Comparison of ENCODE assay signal across 28 cellular contexts in genomic region chr7:140617081-140617480, GRCh38.
"Had no signal": no experiment of that assay in that cellular context is flagged by ENCODE, and none has a peak within 500 bp of the region (broad histone marks: within the 10 kb centered on the region; RNA-seq: fewer than 3 reads in every experiment).

No MANE protein-coding gene starts in this region.

- H3K27me3 ChIP-seq: colonic mucosa, gastrocnemius medialis, hepatocyte, left lung, neural progenitor cell, right atrium auricular region, testis, tibial artery, upper lobe of right lung, uterus had no signal

- DNase-seq: colonic mucosa; effector CD8-positive, alpha-beta T cell; endodermal cell; foreskin fibroblast; gastrocnemius medialis; kidney; left cardiac atrium; left lung; mesenchymal stem cell; natural killer cell; stimulated activated CD4-positive, alpha-beta T cell treated with anti-CD3 and anti-CD28 coated beads, Interleukin-2, amount 100 ng/mL, for 24 hours; stimulated activated CD4-positive, alpha-beta T cell treated with anti-CD3 and anti-CD28 coated beads, Interleukin-4, amount 100 ng/mL, for 4 hours; stimulated activated naive CD8-positive, alpha-beta T cell treated with anti-CD3 and anti-CD28 coated beads, Interleukin-15, Interleukin-2, amounts not matched to agents 100 U/mL and 50 U/mL, for 24 hours; substantia nigra; testis; uterus had no signal

- H3K4me2 ChIP-seq: hepatocyte, neural progenitor cell, smooth muscle cell had no signal

- ATAC-seq: esophagus mucosa; gastrocnemius medialis; left cardiac atrium; left lung; natural killer cell; sciatic nerve; stimulated activated memory B cell treated with anti-CD40 and anti-IgM and Interleukin-4, amounts not matched to agents 10 μg/mL and 1 μg/mL and 100 μg/mL, for 72 hours; stimulated activated naive CD8-positive, alpha-beta T cell treated with anti-CD3 and anti-CD28 coated beads, Interleukin-15, Interleukin-2, amounts not matched to agents 100 U/mL and 50 U/mL, for 24 hours; upper lobe of right lung had no signal

- H3K4me3 ChIP-seq: colonic mucosa, gastrocnemius medialis, hepatocyte, left lung, neural progenitor cell, prostate gland, right atrium auricular region, smooth muscle cell, testis, tibial artery, upper lobe of right lung, uterus had no signal

- H3K4me1 ChIP-seq: colonic mucosa, gastrocnemius medialis, left lung, neural progenitor cell, prostate gland, right atrium auricular region, testis, tibial artery, upper lobe of right lung had no signal

- H3K27ac ChIP-seq: colonic mucosa, epithelial cell of prostate, gastrocnemius medialis, hepatocyte, left lung, neural progenitor cell, prostate gland, right atrium auricular region, testis, tibial artery, upper lobe of right lung, uterus had no signal

- H2AFZ ChIP-seq: hepatocyte, neural progenitor cell had no signal

- H3K9me3 ChIP-seq: colonic mucosa, gastrocnemius medialis, left lung, prostate gland, right atrium auricular region, testis, tibial artery, upper lobe of right lung, uterus had no signal

- H3K9me3 Mint-ChIP-seq: dendritic cell treated with granulocyte-macrophage colony-stimulating factor and Interleukin-4, amounts not matched to agents 40 ng/mL and 50 ng/mL, for 4 days; endodermal cell; natural killer cell; neural progenitor cell; stimulated activated memory B cell treated with anti-CD40 and anti-IgM and Interleukin-4, amounts not matched to agents 10 μg/mL and 1 μg/mL and 100 μg/mL, for 72 hours had no signal

- H3K27me3 Mint-ChIP-seq: stimulated activated memory B cell treated with anti-CD40 and anti-IgM and Interleukin-4, amounts not matched to agents 10 μg/mL and 1 μg/mL and 100 μg/mL, for 72 hours had no signal

- H3K4me3 Mint-ChIP-seq: dendritic cell treated with granulocyte-macrophage colony-stimulating factor and Interleukin-4, amounts not matched to agents 40 ng/mL and 50 ng/mL, for 4 days; endodermal cell; natural killer cell; neural progenitor cell; stimulated activated memory B cell treated with anti-CD40 and anti-IgM and Interleukin-4, amounts not matched to agents 10 μg/mL and 1 μg/mL and 100 μg/mL, for 72 hours had no signal

- H3K27ac Mint-ChIP-seq: dendritic cell treated with granulocyte-macrophage colony-stimulating factor and Interleukin-4, amounts not matched to agents 40 ng/mL and 50 ng/mL, for 4 days; endodermal cell; natural killer cell; neural progenitor cell; stimulated activated memory B cell treated with anti-CD40 and anti-IgM and Interleukin-4, amounts not matched to agents 10 μg/mL and 1 μg/mL and 100 μg/mL, for 72 hours had no signal

- H3K36me3 Mint-ChIP-seq: natural killer cell; stimulated activated memory B cell treated with anti-CD40 and anti-IgM and Interleukin-4, amounts not matched to agents 10 μg/mL and 1 μg/mL and 100 μg/mL, for 72 hours had no signal

- H3K4me1 Mint-ChIP-seq: endodermal cell; natural killer cell; neural progenitor cell; stimulated activated memory B cell treated with anti-CD40 and anti-IgM and Interleukin-4, amounts not matched to agents 10 μg/mL and 1 μg/mL and 100 μg/mL, for 72 hours had no signal

- H3K36me3 ChIP-seq: colonic mucosa, gastrocnemius medialis, left lung, neural progenitor cell, prostate gland, right atrium auricular region, tibial artery, upper lobe of right lung, uterus had no signal
